In genomic region chr4:7892212-7893019, GRCh38 we compare ENCODE assay signal across 1 cellular context.
TF ChIP-seq lines count a peak whose summit lies in the region.

No MANE protein-coding gene starts in this region.

TF ChIP-seq in GM23338, 12 proteins besides CTCF, POLR2A, EP300 and RAD21 (continued from another document):
- no peak for TF ChIP-seq REST (IDR thresholded peaks at IDR 0.05; ENCODE audit: unreplicated experiment)
- no peak for TF ChIP-seq NANOG (IDR thresholded peaks at IDR 0.05; ENCODE audit: borderline replicate concordance)
- TF ChIP-seq POLR2AphosphoS5 (IDR thresholded peaks at IDR 0.05; ENCODE audit: low read depth) = no peak
- no peak for TF ChIP-seq ZNF114 (CRISPR knock-in tag; IDR thresholded peaks at IDR 0.05)
- no peak for TF ChIP-seq JUNB (IDR thresholded peaks at IDR 0.05; ENCODE audit: unreplicated experiment)
- no peak for TF ChIP-seq EZH2 (IDR thresholded peaks at IDR 0.05; ENCODE audit: low read depth, unreplicated experiment)
- TF ChIP-seq STAT1 (IDR thresholded peaks at IDR 0.05; ENCODE audit: unreplicated experiment) = no peak
- no peak for TF ChIP-seq ZNF462 (CRISPR knock-in tag; IDR thresholded peaks at IDR 0.05)
